Comparison of ENCODE assay signal across 8 cellular contexts in the genomic region with DNA sequence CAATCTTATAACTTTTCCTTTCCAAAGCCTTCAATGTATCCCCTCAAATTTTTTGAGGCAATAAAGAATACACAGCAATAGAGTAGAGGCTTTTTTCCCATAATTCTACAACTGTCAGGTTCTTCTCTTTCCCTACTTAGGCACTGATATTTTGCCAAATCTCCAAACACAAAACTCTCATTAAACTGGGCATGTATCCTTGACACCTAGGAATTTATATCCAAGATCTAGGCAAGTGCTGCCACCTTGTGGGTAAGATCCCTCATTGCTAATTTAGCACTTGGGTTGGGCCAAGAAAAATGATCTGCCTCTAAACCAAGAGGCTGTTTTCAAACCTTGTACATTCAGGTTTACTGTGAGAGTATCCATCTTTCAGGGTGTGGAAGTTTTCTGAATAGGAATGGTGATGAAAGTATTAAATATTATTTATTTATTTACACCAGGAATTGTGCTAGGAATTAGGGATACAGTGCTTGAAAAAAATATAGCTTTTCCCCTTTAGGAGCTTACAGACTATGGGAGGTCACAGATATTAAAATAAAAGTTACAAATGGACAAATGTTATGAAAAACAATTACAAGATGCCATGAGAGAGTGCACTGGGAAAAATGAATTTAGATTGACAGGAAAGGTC. TPM values are rescaled to one million over a fixed set of nuclear protein-coding genes. Genes with fewer than 3 reads are reported as not detected.
DNase-seq lines count a peak whose midpoint lies in the region; ATAC-seq, FAIRE-seq and TF ChIP-seq lines count a peak whose summit lies in the region.

No MANE protein-coding gene starts in this region.

- peak; percentile 68 for FAIRE-seq in GM12891 (lab: Jason Lieb, UNC)

- H3K9me3 ChIP-seq in AG04450 (ENCODE audit: control insufficient read depth, insufficient read depth, low read length) = no peaks in the 10 kb centered on the region
- no peaks in the 10 kb centered on the region for H3K9me3 ChIP-seq in mucosa of descending colon
- no peaks in the 10 kb centered on the region for H3K9me3 ChIP-seq in thoracic aorta

- intact Hi-C loops in activated CD4-positive, alpha-beta T cell treated with anti-CD3 and anti-CD28 coated beads, Interleukin-2, amount 10 ng/mL, durations not matched to agents 24 days and 14 days (cut with micrococcal nuclease) = loop anchor here (1.0 to 2.0 kb wide), 4 partner anchors 147 to 759 kb away; no protein-coding TSS in a partner anchor
- intact Hi-C loops in mucosa of descending colon (cut with DNase I, micrococcal nuclease) = loop anchor here in 1 of 2 donors (5.0 kb wide), 1 partner anchor 148 kb away; no protein-coding TSS in a partner anchor

- H3K36me3 Mint-ChIP-seq in activated CD4-positive, alpha-beta T cell treated with anti-CD3 and anti-CD28 coated beads, Interleukin-2, amount 10 ng/mL, durations not matched to agents 24 days and 14 days (ENCODE audit: low read depth) = peaks cover 26% of the 10 kb centered on the region
- peaks cover 9% of the 10 kb centered on the region for H3K36me3 Mint-ChIP-seq in endothelial cell (ENCODE audit: low read depth, unreplicated experiment)

- no peaks in the 10 kb centered on the region for H3K27me3 ChIP-seq in AG04450 (ENCODE audit: control insufficient read depth, insufficient read depth, low read length)
- H3K27me3 ChIP-seq in thoracic aorta (replicated peaks; ENCODE audit: insufficient read depth) = no peaks in the 10 kb centered on the region

- peak; percentile 84 for TF ChIP-seq CTCF in AG04450 (IDR thresholded peaks at IDR 0.05; ENCODE audit: low read depth, low read length)
- peak; percentile 88 for TF ChIP-seq CTCF in endothelial cell (IDR thresholded peaks at IDR 0.05; ENCODE audit: unreplicated experiment)
- peak; percentile 46 for TF ChIP-seq CTCF in mucosa of descending colon (IDR thresholded peaks at IDR 0.05)
- TF ChIP-seq CTCF in thoracic aorta (IDR thresholded peaks at IDR 0.05) = peak; percentile 79

- POLR2A ChIA-PET in AG04450 (lab: Yijun Ruan, JAX) = interaction anchor here (0.7 kb wide), 2 partner anchors 17 to 71 kb away, joined by 4 read pairs; no protein-coding TSS in a partner anchor

- H3K27me3 Mint-ChIP-seq in activated CD4-positive, alpha-beta T cell treated with anti-CD3 and anti-CD28 coated beads, Interleukin-2, amount 10 ng/mL, durations not matched to agents 24 days and 14 days = no peaks in the 10 kb centered on the region
- no peaks in the 10 kb centered on the region for H3K27me3 Mint-ChIP-seq in endothelial cell (ENCODE audit: unreplicated experiment)

- no peak for TF ChIP-seq POLR2A in GM12891 (IDR thresholded peaks at IDR 0.05; ENCODE audit: low read depth, low read length)

- no peaks in the 10 kb centered on the region for H3K9me3 Mint-ChIP-seq in activated CD4-positive, alpha-beta T cell treated with anti-CD3 and anti-CD28 coated beads, Interleukin-2, amount 10 ng/mL, durations not matched to agents 24 days and 14 days
- no peaks in the 10 kb centered on the region for H3K9me3 Mint-ChIP-seq in endothelial cell (ENCODE audit: unreplicated experiment)

- H3K4me1 ChIP-seq in mucosa of descending colon (ENCODE audit: low read depth) = no peaks in the 10 kb centered on the region
- H3K4me1 ChIP-seq in thoracic aorta (ENCODE audit: control insufficient read depth in 1 of 2, low read depth in 2 of 2) = peaks cover 0 to 8% of the 10 kb centered on the region in 2 donors

- H3K27ac ChIP-seq in AG04450 (ENCODE audit: low read depth, low read length) (no peak overlapping the region), thoracic aorta (no peak overlapping the region)

- no peak overlapping the region for H3K4me3 Mint-ChIP-seq in activated CD4-positive, alpha-beta T cell treated with anti-CD3 and anti-CD28 coated beads, Interleukin-2, amount 10 ng/mL, durations not matched to agents 24 days and 14 days
- no peak overlapping the region for H3K4me3 Mint-ChIP-seq in endothelial cell (ENCODE audit: unreplicated experiment)

- peak; percentile 32 for DNase-seq in AG04450 (ENCODE audit: low read depth, low spot score)
- no peak for DNase-seq in GM12891 (ENCODE audit: insufficient read length, low spot score)
- peak; percentile 38 for DNase-seq in NCI-H2171 (lab: John Stamatoyannopoulos, UW)
- peak; percentile 89 for DNase-seq in activated CD4-positive, alpha-beta T cell treated with anti-CD3 and anti-CD28 coated beads, Interleukin-2, amount 10 ng/mL, durations not matched to agents 24 days and 14 days
- DNase-seq in endothelial cell (ENCODE audit: low spot score) = peak; percentile 67
- peak in 1 of 3 donors; percentile 84 for DNase-seq in mucosa of descending colon
- no peak for DNase-seq in thoracic aorta (ENCODE audit: low spot score)

- H3K4me3 ChIP-seq in AG04450 (ENCODE audit: low read depth, low read length) = no peak overlapping the region
- no peak overlapping the region for H3K4me3 ChIP-seq in mucosa of descending colon
- H3K4me3 ChIP-seq in thoracic aorta = no peak overlapping the region

- ATAC-seq in mucosa of descending colon (peak; percentile 86), thoracic aorta (ENCODE audit: insufficient number of reproducible peaks, low FRiP score, low read depth) (peak; percentile 54), HG03442 (IDR thresholded peaks at IDR 0.05; ENCODE audit: unreplicated experiment) (no peak)

- H3K36me3 ChIP-seq in mucosa of descending colon (ENCODE audit: low read depth) = no peaks in the 10 kb centered on the region
- H3K36me3 ChIP-seq in thoracic aorta = peaks cover 15% of the 10 kb centered on the region

- CTCF ChIA-PET in AG04450 (lab: Charles Lee) = interaction anchor here (0.5 to 10.9 kb wide), 42 partner anchors 9 to 805 kb away, joined by 3 to 330 read pairs (median 4); a partner anchor contains a TSS

- H3K27ac Mint-ChIP-seq in activated CD4-positive, alpha-beta T cell treated with anti-CD3 and anti-CD28 coated beads, Interleukin-2, amount 10 ng/mL, durations not matched to agents 24 days and 14 days = no peak overlapping the region
- no peak overlapping the region for H3K27ac Mint-ChIP-seq in endothelial cell (ENCODE audit: unreplicated experiment)

- peaks cover 20% of the 10 kb centered on the region for H3K4me1 Mint-ChIP-seq in activated CD4-positive, alpha-beta T cell treated with anti-CD3 and anti-CD28 coated beads, Interleukin-2, amount 10 ng/mL, durations not matched to agents 24 days and 14 days
- H3K4me1 Mint-ChIP-seq in endothelial cell (ENCODE audit: unreplicated experiment) = peaks cover 2% of the 10 kb centered on the region

TF ChIP-seq in GM12891, 5 proteins besides CTCF, POLR2A, EP300 and RAD21:
- TF ChIP-seq PAX5 (IDR thresholded peaks at IDR 0.05; ENCODE audit: insufficient read depth, low read length, severe bottlenecking) = no peak
- TF ChIP-seq POU2F2 (IDR thresholded peaks at IDR 0.05; ENCODE audit: low read depth, low read length) = no peak
- TF ChIP-seq SPI1 (IDR thresholded peaks at IDR 0.05; ENCODE audit: low read depth, low read length) = no peak
- no peak for TF ChIP-seq TAF1 (IDR thresholded peaks at IDR 0.05; ENCODE audit: low read depth, low read length)
- no peak for TF ChIP-seq POLR2AphosphoS5 (IDR thresholded peaks at IDR 0.05; ENCODE audit: low read depth, low read length)

RNA-seq across cellular contexts. Expression of a gene that starts 17.6 kb away (rescaled TPM):
- 17.1 and 17.3 TPM in 2 replicates for polyA plus RNA-seq in AG04450 (2011; rRNA removed)
- polyA minus RNA-seq in AG04450 (2011; rRNA and poly(A)+ RNA removed) = 20.7 and 21.5 TPM in 2 replicates
- 6.3 TPM for polyA plus RNA-seq in GM12891 (2012; ENCODE audit: low read depth, missing spikeins)
- 17.1 and 17.7 TPM in 2 replicates for total RNA-seq in activated CD4-positive, alpha-beta T cell treated with anti-CD3 and anti-CD28 coated beads, Interleukin-2, amount 10 ng/mL, durations not matched to agents 24 days and 14 days
- total RNA-seq in endothelial cell (ENCODE audit: unreplicated experiment) (17.5 TPM), mucosa of descending colon (10 to 100 TPM; 18.8 to 28.2 (median 26.6) TPM), thoracic aorta (10 to 100 TPM; 13.1 to 51.4 TPM)

RNA-seq across cellular contexts. Expression of a gene that starts 18.1 kb away (rescaled TPM):
- 28.8 and 39.2 TPM in 2 replicates for polyA plus RNA-seq in AG04450 (2011; rRNA removed)
- 22.3 and 35.5 TPM in 2 replicates for polyA minus RNA-seq in AG04450 (2011; rRNA and poly(A)+ RNA removed)
- polyA plus RNA-seq in GM12891 (2012; ENCODE audit: low read depth, missing spikeins) = 18.2 TPM
- 48.9 and 51.4 TPM in 2 replicates for total RNA-seq in activated CD4-positive, alpha-beta T cell treated with anti-CD3 and anti-CD28 coated beads, Interleukin-2, amount 10 ng/mL, durations not matched to agents 24 days and 14 days
- total RNA-seq in endothelial cell (ENCODE audit: unreplicated experiment) (34.6 TPM), mucosa of descending colon (10 to 100 TPM; 29.0 to 37.0 (median 36.9) TPM), thoracic aorta (10 to 100 TPM; 16.1 to 28.7 TPM)

Comparison
In these comparisons a context has a peak if more than half of its experiments do, and no peak if none do; other contexts are left out.
1. DNase-seq: peak in AG04450 (single experiment), NCI-H2171 (single experiment), activated CD4-positive, alpha-beta T cell treated with anti-CD3 and anti-CD28 coated beads, Interleukin-2, amount 10 ng/mL, durations not matched to agents 24 days and 14 days (single experiment) and endothelial cell (single experiment); none in GM12891 (single experiment) and thoracic aorta (single experiment).
2. Peak in every context shown above with its lines, with median percentiles within 50 percentile points of each other: CTCF ChIP-seq.